ENCODE assay signal across 25 cellular contexts in the genomic region with DNA sequence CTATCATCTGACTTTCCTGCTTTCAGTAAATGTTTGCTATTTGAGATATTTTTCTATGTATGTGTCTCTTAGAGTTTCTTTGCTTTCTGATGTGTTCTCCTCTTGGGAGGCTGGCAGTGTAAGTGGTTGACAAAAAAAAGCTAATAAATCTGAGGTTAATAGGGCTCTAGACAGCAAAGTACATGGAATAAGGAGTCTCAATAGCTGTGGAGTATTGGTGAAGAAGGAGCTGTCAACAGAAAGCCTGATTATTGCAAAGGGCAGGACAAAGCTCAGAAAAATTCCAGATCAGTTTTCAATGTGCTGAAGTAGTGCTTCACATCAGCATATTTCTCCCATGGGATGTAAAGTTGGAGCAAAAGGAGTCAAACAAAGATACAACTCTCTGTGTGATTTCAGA.
"Had no signal": no experiment of that assay in that cellular context is flagged by ENCODE, and none has a peak within 500 bp of the region (broad histone marks: within the 10 kb centered on the region; RNA-seq: fewer than 3 reads in every experiment).

No MANE protein-coding gene starts in this region.

- H3K4me3 Mint-ChIP-seq: immature natural killer cell; naive thymus-derived CD8-positive, alpha-beta T cell; neural progenitor cell; stimulated activated naive CD8-positive, alpha-beta T cell treated with anti-CD3 and anti-CD28 coated beads, Interleukin-15, amount 100 ng/mL, for 72 hours had no signal

- H3K4me1 ChIP-seq: neural progenitor cell, prostate gland, right atrium auricular region, suprapubic skin, transverse colon, upper lobe of right lung, uterus had no signal

- H3K27ac Mint-ChIP-seq: immature natural killer cell; naive thymus-derived CD8-positive, alpha-beta T cell; neural progenitor cell; stimulated activated naive CD8-positive, alpha-beta T cell treated with anti-CD3 and anti-CD28 coated beads, Interleukin-15, amount 100 ng/mL, for 72 hours had no signal

- H3K27me3 ChIP-seq: neural progenitor cell, right atrium auricular region, suprapubic skin, transverse colon, upper lobe of right lung, uterus had no signal

- H2AFZ ChIP-seq: neural progenitor cell had no signal

- DNase-seq: dermis blood vessel endothelial cell; hypothalamus; immature natural killer cell; islet precursor cell; kidney glomerular epithelial cell; left colon; mesendoderm; naive thymus-derived CD8-positive, alpha-beta T cell; nucleus accumbens; stimulated activated CD4-positive, alpha-beta T cell treated with anti-CD3 and anti-CD28 coated beads, Interleukin-12 subunit alpha, Interleukin-12 subunit beta, amount 100 ng/mL, for 4 hours; stimulated activated CD4-positive, alpha-beta T cell treated with anti-CD3 and anti-CD28 coated beads, Interleukin-1b, Interleukin-23, amount 100 ng/mL, for 48 hours; stimulated activated CD4-positive, alpha-beta T cell treated with anti-CD3 and anti-CD28 coated beads, Interleukin-4, amount 100 ng/mL, for 1 hour; stimulated activated CD8-positive, alpha-beta memory T cell treated with anti-CD3 and anti-CD28 coated beads, Interleukin-4, amount 100 ng/mL, for 48 hours; stimulated activated naive CD4-positive, alpha-beta T cell; stimulated activated naive CD8-positive, alpha-beta T cell treated with anti-CD3 and anti-CD28 coated beads, Interleukin-15, amount 100 ng/mL, for 72 hours; transverse colon; upper lobe of right lung; uterus had no signal

- H3K9ac ChIP-seq: neural progenitor cell had no signal

- H3K4me1 Mint-ChIP-seq: immature natural killer cell; naive thymus-derived CD8-positive, alpha-beta T cell; neural progenitor cell; stimulated activated naive CD8-positive, alpha-beta T cell treated with anti-CD3 and anti-CD28 coated beads, Interleukin-15, amount 100 ng/mL, for 72 hours had no signal

- H3K4me2 ChIP-seq: neural progenitor cell, smooth muscle cell had no signal

- H3K36me3 ChIP-seq: neural progenitor cell, prostate gland, right atrium auricular region, suprapubic skin, transverse colon, upper lobe of right lung, uterus had no signal

- H3K36me3 Mint-ChIP-seq: immature natural killer cell; naive thymus-derived CD8-positive, alpha-beta T cell; neural progenitor cell had no signal

- H3K9me3 ChIP-seq: prostate gland, right atrium auricular region, suprapubic skin, transverse colon, upper lobe of right lung, uterus had no signal

- H3K4me3 ChIP-seq: coronary artery, lung, neural progenitor cell, prostate gland, right atrium auricular region, smooth muscle cell, suprapubic skin, transverse colon, upper lobe of right lung, uterus had no signal

- H3K27ac ChIP-seq: coronary artery, neural progenitor cell, prostate gland, right atrium auricular region, suprapubic skin, transverse colon, upper lobe of right lung, uterus had no signal

- H3K9me3 Mint-ChIP-seq: naive thymus-derived CD8-positive, alpha-beta T cell; neural progenitor cell; stimulated activated naive CD8-positive, alpha-beta T cell treated with anti-CD3 and anti-CD28 coated beads, Interleukin-15, amount 100 ng/mL, for 72 hours had no signal
